Comparison of ENCODE assay signal across 19 cellular contexts in genomic region chr10:125355657-125356056, GRCh38.
DNase-seq lines count a peak whose midpoint lies in the region; ATAC-seq and TF ChIP-seq lines count a peak whose summit lies in the region.
"Had no signal": no experiment of that assay in that cellular context is flagged by ENCODE, and none has a peak within 500 bp of the region (broad histone marks: within the 10 kb centered on the region; RNA-seq: fewer than 3 reads in every experiment).

No MANE protein-coding gene starts in this region.

- H3K36me3 ChIP-seq in GM23338 (ENCODE audit: insufficient read depth) (no peaks in the 10 kb centered on the region), PC-3 (ENCODE audit: low read depth, low read length) (no peaks in the 10 kb centered on the region), osteoblast (ENCODE audit: insufficient read depth, low read length) (no peaks in the 10 kb centered on the region)
- H3K36me3 ChIP-seq: BLaER1 had no signal

- H3K9ac ChIP-seq in PC-3 (ENCODE audit: low read length), result no peak overlapping the region
- H3K9ac ChIP-seq: BLaER1 had no signal

- H3K36me3 Mint-ChIP-seq in GM23338 (ENCODE audit: low read depth) (peaks cover 9% of the 10 kb centered on the region), chondrocyte (ENCODE audit: low read depth) (no peaks in the 10 kb centered on the region)
- H3K36me3 Mint-ChIP-seq: CD4-positive, CD25-positive, alpha-beta regulatory T cell; CD8-positive, alpha-beta T cell had no signal

- H3K27me3 Mint-ChIP-seq in GM23338 (ENCODE audit: insufficient read depth, low read depth, poor library complexity) (peaks cover 10% of the 10 kb centered on the region), chondrocyte (ENCODE audit: low read depth) (peaks cover 10% of the 10 kb centered on the region)
- H3K27me3 Mint-ChIP-seq: CD4-positive, CD25-positive, alpha-beta regulatory T cell had no signal

- no peaks in the 10 kb centered on the region for H3K9me3 ChIP-seq in PC-3 (ENCODE audit: low read length)
- no peaks in the 10 kb centered on the region for H3K9me3 ChIP-seq in osteoblast (ENCODE audit: low read depth, low read length)
- H3K9me3 ChIP-seq: Caco-2 had no signal

- H3K9me3 Mint-ChIP-seq in GM23338, result peaks cover 21% of the 10 kb centered on the region
- peaks cover 7% of the 10 kb centered on the region for H3K9me3 Mint-ChIP-seq in chondrocyte (ENCODE audit: low read depth)

- H3K27me3 ChIP-seq in GM23338 (ENCODE audit: insufficient read depth) (no peaks in the 10 kb centered on the region), PC-3 (ENCODE audit: low read length) (peaks cover 15% of the 10 kb centered on the region; the same call in 1 of the 2 replicates), osteoblast (ENCODE audit: insufficient read depth, low read length) (peaks cover 17% of the 10 kb centered on the region)
- H3K27me3 ChIP-seq: BLaER1 had no signal

- TF ChIP-seq CTCF in GM23338 (conservative IDR thresholded peaks at IDR 0.05; ENCODE audit: low read depth in 2 of 2) (no peak), PC-3 (conservative IDR thresholded peaks at IDR 0.05; ENCODE audit: low read depth, low read length) (no peak), osteoblast (IDR thresholded peaks at IDR 0.05; ENCODE audit: extremely low read depth, low read depth, low read length) (no peak), chondrocyte (IDR thresholded peaks at IDR 0.05) (no peak)

- H3K4me3 Mint-ChIP-seq in GM23338 (no peak overlapping the region), chondrocyte (ENCODE audit: unreplicated experiment) (no peak overlapping the region)
- H3K4me3 Mint-ChIP-seq: B cell; CD4-positive, CD25-positive, alpha-beta regulatory T cell; CD8-positive, alpha-beta T cell had no signal

- H3K4me2 ChIP-seq in GM23338 (no peak overlapping the region), PC-3 (ENCODE audit: low read length) (no peak overlapping the region), osteoblast (ENCODE audit: insufficient read depth, low read length) (no peak overlapping the region)
- H3K4me2 ChIP-seq: BLaER1 had no signal

- POLR2A ChIA-PET in PC-3 (lab: Charles Lee; ENCODE audit: unreplicated experiment), result no interaction called here

- H3K4me3 ChIP-seq in GM23338 (no peak overlapping the region), PC-3 (ENCODE audit: low read length) (no peak overlapping the region), osteoblast (ENCODE audit: insufficient read depth, low read length) (no peak overlapping the region)
- H3K4me3 ChIP-seq: BLaER1 had no signal

- DNase-seq in GM23338 (ENCODE audit: low spot score) (no peak), PC-3 (peak; percentile 33), left kidney (ENCODE audit: low read depth, low spot score) (peak; percentile 9), osteoblast (ENCODE audit: insufficient read length, low spot score, missing footprints) (peak; percentile 25), chondrocyte (ENCODE audit: low spot score) (no peak), iPS-NIHi7 (ENCODE audit: extremely low spot score) (no peak), GM19238 (ENCODE audit: insufficient read length, low spot score) (no peak)
- DNase-seq: Caco-2; CD4-positive, CD25-positive, alpha-beta regulatory T cell; CD8-positive, alpha-beta T cell; DMS153; DND-41; H7 had no signal

- no TSS peak for BruUV-seq in PC-3 (replicated peaks; lab: Mats Ljungman, UMichigan)

- H3F3A ChIP-seq in GM23338 (replicated peaks; ENCODE audit: low read depth), result no peaks in the 10 kb centered on the region
- H3F3A ChIP-seq in PC-3 (ENCODE audit: low read length, unreplicated experiment), result no peaks in the 10 kb centered on the region

- H3K4me1 Mint-ChIP-seq in GM23338, result no peaks in the 10 kb centered on the region
- H3K4me1 Mint-ChIP-seq in chondrocyte (ENCODE audit: low read depth), result no peaks in the 10 kb centered on the region
- H3K4me1 Mint-ChIP-seq: B cell; CD4-positive, CD25-positive, alpha-beta regulatory T cell had no signal

- no peak overlapping the region for H3K27ac Mint-ChIP-seq in GM23338
- H3K27ac Mint-ChIP-seq in chondrocyte (ENCODE audit: unreplicated experiment), result no peak overlapping the region
- H3K27ac Mint-ChIP-seq: B cell; CD4-positive, CD25-positive, alpha-beta regulatory T cell; CD8-positive, alpha-beta T cell had no signal

- ATAC-seq in GM23338 (no peak), PC-3 (no peak), GM18520 (IDR thresholded peaks at IDR 0.05; ENCODE audit: unreplicated experiment) (no peak)
- ATAC-seq: CD8-positive, alpha-beta T cell; HCT116 had no signal

- no peaks in the 10 kb centered on the region for H3K79me2 ChIP-seq in GM23338 (replicated peaks; ENCODE audit: insufficient read depth)
- no peaks in the 10 kb centered on the region for H3K79me2 ChIP-seq in PC-3 (ENCODE audit: low read length)
- H3K79me2 ChIP-seq in osteoblast (ENCODE audit: insufficient read depth, low read length), result no peaks in the 10 kb centered on the region

- H2AFZ ChIP-seq in GM23338 (peak overlapping the region; percentile 32; the same call in 1 of the 2 replicates), PC-3 (ENCODE audit: low read length) (no peak overlapping the region), osteoblast (ENCODE audit: low read length) (no peak overlapping the region)

- no peaks in the 10 kb centered on the region for H3K9me2 ChIP-seq in GM23338 (ENCODE audit: insufficient read depth)
- no peaks in the 10 kb centered on the region for H3K9me2 ChIP-seq in PC-3 (replicated peaks; ENCODE audit: low read length)

- CTCF ChIA-PET in PC-3 (lab: Charles Lee), result no interaction called here

- no peaks in the 10 kb centered on the region for H4K20me1 ChIP-seq in GM23338 (replicated peaks; ENCODE audit: insufficient read depth)
- H4K20me1 ChIP-seq in PC-3 (ENCODE audit: low read length), result no peaks in the 10 kb centered on the region
- H4K20me1 ChIP-seq in osteoblast (ENCODE audit: insufficient read depth, low read length), result no peaks in the 10 kb centered on the region
- H4K20me1 ChIP-seq: BLaER1 had no signal

- H3K4me1 ChIP-seq in GM23338 (ENCODE audit: insufficient read depth) (no peaks in the 10 kb centered on the region), PC-3 (ENCODE audit: insufficient read depth, low read length) (no peaks in the 10 kb centered on the region), osteoblast (ENCODE audit: insufficient read depth, low read length) (no peaks in the 10 kb centered on the region)
- H3K4me1 ChIP-seq: BLaER1, Caco-2 had no signal

- intact Hi-C loops in PC-3 (cut with micrococcal nuclease), result no loop called here

- H3K27ac ChIP-seq in GM23338 (ENCODE audit: low read depth), result no peak overlapping the region
- no peak overlapping the region for H3K27ac ChIP-seq in PC-3 (ENCODE audit: low read length)
- H3K27ac ChIP-seq in osteoblast (ENCODE audit: low read depth, low read length), result no peak overlapping the region
- H3K27ac ChIP-seq: 22Rv1, BLaER1, C4-2B had no signal

TF ChIP-seq in GM23338, 12 proteins besides CTCF, POLR2A, EP300 and RAD21 (continues in another document):
- TF ChIP-seq REST (IDR thresholded peaks at IDR 0.05; ENCODE audit: unreplicated experiment), result no peak
- no peak for TF ChIP-seq EZH2 (IDR thresholded peaks at IDR 0.05; ENCODE audit: low read depth, unreplicated experiment)
- TF ChIP-seq ETS1 (IDR thresholded peaks at IDR 0.05), result no peak
- TF ChIP-seq POLR2AphosphoS5 (IDR thresholded peaks at IDR 0.05; ENCODE audit: low read depth), result no peak
- no peak for TF ChIP-seq CREB1 (CRISPR knock-in tag; IDR thresholded peaks at IDR 0.05; ENCODE audit: low read depth)
- no peak for TF ChIP-seq JUNB (IDR thresholded peaks at IDR 0.05; ENCODE audit: unreplicated experiment)

Comparison
In these comparisons a context has a peak if more than half of its experiments do, and no peak if none do; other contexts are left out.
1. DNase-seq: peak in PC-3 (single experiment), left kidney (single experiment) and osteoblast (single experiment); none in GM23338 (single experiment), chondrocyte (single experiment), iPS-NIHi7 (single experiment) and GM19238 (single experiment).